Comparison of ENCODE assay signal across 8 cellular contexts in the genomic region with DNA sequence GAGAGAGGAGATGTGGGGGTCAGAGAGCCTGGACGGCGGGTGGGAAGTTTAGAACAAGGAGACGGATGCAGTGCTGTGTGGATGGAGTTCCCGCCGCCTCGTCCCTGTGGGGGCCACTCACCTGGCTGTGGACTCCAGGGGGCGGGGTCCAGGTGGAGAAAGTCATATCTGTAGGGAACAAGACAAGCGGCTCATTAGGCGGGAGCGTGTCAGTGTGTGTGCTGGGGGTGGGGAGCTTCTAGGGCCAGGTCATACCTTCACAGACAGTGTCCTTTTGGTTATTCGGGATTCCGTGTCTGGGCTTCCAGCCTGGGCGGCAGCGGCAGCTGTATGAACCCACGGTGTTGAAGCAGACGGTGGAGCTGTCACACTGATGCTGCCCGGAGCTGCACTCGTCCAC. TPM values are rescaled to one million over a fixed set of nuclear protein-coding genes. Genes with fewer than 3 reads are reported as not detected.
DNase-seq lines count a peak whose midpoint lies in the region; ATAC-seq, FAIRE-seq and TF ChIP-seq lines count a peak whose summit lies in the region.
"Not testable (repeated sequence)": the region's sequence is repeated elsewhere in the genome, so short reads cannot be mapped to it uniquely, and the experiment has no call there.
"Had no signal": no experiment of that assay in that cellular context is flagged by ENCODE, and none has a peak within 500 bp of the region (broad histone marks: within the 10 kb centered on the region; RNA-seq: fewer than 3 reads in every experiment).

No MANE protein-coding gene starts in this region.

- not testable (repeated sequence) for H3K9me3 Mint-ChIP-seq in IgD-negative memory B cell; activated CD8-positive, alpha-beta memory T cell treated with anti-CD3 and anti-CD28 coated beads, Interleukin-2, amount 10 ng/mL, durations not matched to agents 7 days and 5 days (ENCODE audit: low read depth); activated naive CD4-positive, alpha-beta T cell treated with anti-CD3 and anti-CD28 coated beads, Interleukin-2, amount 50 U/mL, for 72 hours; naive thymus-derived CD4-positive, alpha-beta T cell; stimulated activated naive CD8-positive, alpha-beta T cell treated with anti-CD3 and anti-CD28 coated beads, Interleukin-15, amount 100 ng/mL, for 72 hours

- not testable (repeated sequence) for H3K4me1 Mint-ChIP-seq in IgD-negative memory B cell; activated CD8-positive, alpha-beta memory T cell treated with anti-CD3 and anti-CD28 coated beads, Interleukin-2, amount 10 ng/mL, durations not matched to agents 7 days and 5 days; naive thymus-derived CD4-positive, alpha-beta T cell; stimulated activated naive CD8-positive, alpha-beta T cell treated with anti-CD3 and anti-CD28 coated beads, Interleukin-15, amount 100 ng/mL, for 72 hours

- not testable (repeated sequence) for TF ChIP-seq RAD21 in H1 (IDR thresholded peaks at IDR 0.05 in 1 of 2, conservative IDR thresholded peaks at IDR 0.05 in 1 of 2; ENCODE audit: low read depth in 2 of 2, low read length in 2 of 2)

- not testable (repeated sequence) for H2BK5ac ChIP-seq in H1 (ENCODE audit: low read depth, low read length)

- H2AFZ ChIP-seq in H1 (ENCODE audit: low read length) = not testable (repeated sequence)

- H3K4me1 ChIP-seq in H1 (replicated peaks in 1 of 4; ENCODE audit: control insufficient read depth in 3 of 4, insufficient read depth in 4 of 4, low read length in 3 of 4); naive thymus-derived CD4-positive, alpha-beta T cell (ENCODE audit: control insufficient read depth in 2 of 2, insufficient read depth in 2 of 2, low read length in 2 of 2); sigmoid colon: not testable (repeated sequence)

- not testable (repeated sequence) for H3K27me3 ChIP-seq in H1 (replicated peaks in 1 of 4; ENCODE audit: control insufficient read depth in 3 of 4, extremely low read depth in 1 of 4, insufficient read depth in 3 of 4, low read length in 3 of 4); naive thymus-derived CD4-positive, alpha-beta T cell (ENCODE audit: control insufficient read depth in 2 of 2, insufficient read depth in 2 of 2, low read length in 2 of 2); sigmoid colon

- H3K9ac ChIP-seq in H1 (replicated peaks in 1 of 4; ENCODE audit: extremely low read depth in 1 of 4, low read depth in 3 of 4, low read length in 3 of 4) = not testable (repeated sequence)

- DNase-seq in activated CD8-positive, alpha-beta memory T cell treated with anti-CD3 and anti-CD28 coated beads, Interleukin-2, amount 10 ng/mL, durations not matched to agents 7 days and 5 days; H1 (ENCODE audit: low read depth in 1 of 2, low spot score in 2 of 2); naive thymus-derived CD4-positive, alpha-beta T cell; stimulated activated naive CD8-positive, alpha-beta T cell treated with anti-CD3 and anti-CD28 coated beads, Interleukin-15, amount 100 ng/mL, for 72 hours: not testable (repeated sequence)
- peak in 1 of 2 donors; percentile 11 for DNase-seq in activated naive CD4-positive, alpha-beta T cell treated with anti-CD3 and anti-CD28 coated beads, Interleukin-2, amount 50 U/mL, for 72 hours (ENCODE audit: low spot score in 2 of 2)
- DNase-seq in sigmoid colon = peak; percentile 12

- not testable (repeated sequence) for H4K8ac ChIP-seq in H1 (ENCODE audit: extremely low read depth, insufficient read depth, low read length)

- H3K4me3 Mint-ChIP-seq in IgD-negative memory B cell; activated CD8-positive, alpha-beta memory T cell treated with anti-CD3 and anti-CD28 coated beads, Interleukin-2, amount 10 ng/mL, durations not matched to agents 7 days and 5 days; naive thymus-derived CD4-positive, alpha-beta T cell; stimulated activated naive CD8-positive, alpha-beta T cell treated with anti-CD3 and anti-CD28 coated beads, Interleukin-15, amount 100 ng/mL, for 72 hours: not testable (repeated sequence)

- H3K27ac Mint-ChIP-seq in IgD-negative memory B cell = peak overlapping the region in 2 of 3 donors; percentile 43 to 45
- H3K27ac Mint-ChIP-seq in activated CD8-positive, alpha-beta memory T cell treated with anti-CD3 and anti-CD28 coated beads, Interleukin-2, amount 10 ng/mL, durations not matched to agents 7 days and 5 days; naive thymus-derived CD4-positive, alpha-beta T cell; stimulated activated naive CD8-positive, alpha-beta T cell treated with anti-CD3 and anti-CD28 coated beads, Interleukin-15, amount 100 ng/mL, for 72 hours: not testable (repeated sequence)
- H3K27ac Mint-ChIP-seq in activated naive CD4-positive, alpha-beta T cell treated with anti-CD3 and anti-CD28 coated beads, Interleukin-2, amount 50 U/mL, for 72 hours = peak overlapping the region; percentile 35 to 68

- H4K91ac ChIP-seq in H1 (replicated peaks; ENCODE audit: insufficient read length, low read length) = not testable (repeated sequence)

- H3K23ac ChIP-seq in H1 (ENCODE audit: insufficient read length) = not testable (repeated sequence)

- not testable (repeated sequence) for H4K20me1 ChIP-seq in H1 (replicated peaks in 1 of 2; ENCODE audit: control insufficient read depth in 1 of 2, insufficient read depth in 2 of 2, low read length in 2 of 2)

- not testable (repeated sequence) for TF ChIP-seq POLR2A in H1 (IDR thresholded peaks at IDR 0.05; ENCODE audit: control extremely low read depth in 1 of 2, low read depth in 2 of 2, low read length in 2 of 2); sigmoid colon (IDR thresholded peaks at IDR 0.05)

- not testable (repeated sequence) for H2BK15ac ChIP-seq in H1 (ENCODE audit: low read length)

- not testable (repeated sequence) for H3K27ac ChIP-seq in H1 (ENCODE audit: low read depth, low read length); naive thymus-derived CD4-positive, alpha-beta T cell (ENCODE audit: low read depth, low read length); sigmoid colon

- H3K18ac ChIP-seq in H1 (ENCODE audit: extremely low read depth, low read length) = not testable (repeated sequence)

- not testable (repeated sequence) for H3K27me3 Mint-ChIP-seq in IgD-negative memory B cell; activated CD8-positive, alpha-beta memory T cell treated with anti-CD3 and anti-CD28 coated beads, Interleukin-2, amount 10 ng/mL, durations not matched to agents 7 days and 5 days
- H3K27me3 Mint-ChIP-seq in naive thymus-derived CD4-positive, alpha-beta T cell = peaks cover 0 to 67% (median 26%) of the 10 kb centered on the region in 5 donors
- peaks cover 26% of the 10 kb centered on the region for H3K27me3 Mint-ChIP-seq in stimulated activated naive CD8-positive, alpha-beta T cell treated with anti-CD3 and anti-CD28 coated beads, Interleukin-15, amount 100 ng/mL, for 72 hours

- H3K14ac ChIP-seq in H1 (ENCODE audit: insufficient read length) = not testable (repeated sequence)

- not testable (repeated sequence) for H3K79me1 ChIP-seq in H1 (ENCODE audit: low read depth, low read length)

- CTCF ChIA-PET in activated CD8-positive, alpha-beta memory T cell treated with anti-CD3 and anti-CD28 coated beads, Interleukin-2, amount 10 ng/mL, durations not matched to agents 7 days and 5 days (lab: Charles Lee) = not testable (repeated sequence)
- CTCF ChIA-PET in H1 (lab: Charles Lee; ENCODE audit: partially characterized antibody) = interaction anchor here (1.3 kb wide), 1 partner anchor 9 kb away, joined by 4 read pairs; no protein-coding TSS in a partner anchor
- CTCF ChIA-PET in naive thymus-derived CD4-positive, alpha-beta T cell (lab: Charles Lee) = interaction anchor here (0.5 kb wide), 1 partner anchor 404 kb away, joined by 4 read pairs; no protein-coding TSS in a partner anchor

- not testable (repeated sequence) for H3K4me2 ChIP-seq in H1 (ENCODE audit: insufficient read depth in 1 of 2, low read depth in 2 of 2, low read length in 2 of 2)

- POLR2A ChIA-PET in H1 (lab: Charles Lee; ENCODE audit: partially characterized antibody) = interaction anchor here (1.3 kb wide), 1 partner anchor 9 kb away, joined by 3 read pairs; no protein-coding TSS in a partner anchor
- POLR2A ChIA-PET in naive thymus-derived CD4-positive, alpha-beta T cell (lab: Charles Lee) = not testable (repeated sequence)

- H2BK12ac ChIP-seq in H1 (ENCODE audit: low read depth, low read length) = not testable (repeated sequence)

- H4K5ac ChIP-seq in H1 (ENCODE audit: insufficient read length, low read depth, low read length) = not testable (repeated sequence)

- H3K36me3 ChIP-seq in H1 (ENCODE audit: control insufficient read depth in 2 of 4, insufficient read depth in 4 of 4, low read length in 3 of 4); naive thymus-derived CD4-positive, alpha-beta T cell (ENCODE audit: control insufficient read depth in 2 of 3, insufficient read depth in 3 of 3, low read length in 3 of 3); sigmoid colon: not testable (repeated sequence)

- WGBS in H1 (ENCODE audit: extremely low coverage in 1 of 2, insufficient coverage in 1 of 2, insufficient read length in 1 of 2, insufficient replicate concordance in 2 of 2, low coverage in 1 of 2, low lambda C conversion rate in 2 of 2, missing lambda C conversion rate in 1 of 2), 2 experiments = 94% methylated on average over 4 of the region's 18 CpGs; no CpG with 5 or more reads in 1 of the 2 experiments
- WGBS in sigmoid colon, 2 donors = 88 to 94% methylated on average over 8 of the region's 18 CpGs

- not testable (repeated sequence) for TF ChIP-seq CTCF in H1 (IDR thresholded peaks at IDR 0.05; ENCODE audit: control extremely low read depth in 1 of 3, insufficient read depth in 1 of 3, low read depth in 1 of 3, low read length in 3 of 3); sigmoid colon (IDR thresholded peaks at IDR 0.05)

- FAIRE-seq in H1 (lab: Jason Lieb, UNC) = peak; percentile 66

- not testable (repeated sequence) for H3K4ac ChIP-seq in H1 (replicated peaks; ENCODE audit: insufficient read length, low read depth, low read length)

- not testable (repeated sequence) for H3K79me2 ChIP-seq in H1 (ENCODE audit: control insufficient read depth in 1 of 2, insufficient read depth in 2 of 2, low read length in 2 of 2)

- ATAC-seq in activated CD8-positive, alpha-beta memory T cell treated with anti-CD3 and anti-CD28 coated beads, Interleukin-2, amount 10 ng/mL, durations not matched to agents 7 days and 5 days = peak; percentile 45
- peak; percentile 45 to 49 for ATAC-seq in activated naive CD4-positive, alpha-beta T cell treated with anti-CD3 and anti-CD28 coated beads, Interleukin-2, amount 50 U/mL, for 72 hours
- peak; percentile 66 for ATAC-seq in naive thymus-derived CD4-positive, alpha-beta T cell
- ATAC-seq in stimulated activated naive CD8-positive, alpha-beta T cell treated with anti-CD3 and anti-CD28 coated beads, Interleukin-15, amount 100 ng/mL, for 72 hours = peak; percentile 33

- not testable (repeated sequence) for H2AK5ac ChIP-seq in H1 (ENCODE audit: low read depth, low read length)

- not testable (repeated sequence) for TF ChIP-seq EP300 in H1 (IDR thresholded peaks at IDR 0.05; ENCODE audit: borderline replicate concordance in 1 of 2, low read depth in 2 of 2, low read length in 2 of 2); sigmoid colon (IDR thresholded peaks at IDR 0.05)

- H2BK120ac ChIP-seq in H1 (replicated peaks; ENCODE audit: low read depth, low read length) = not testable (repeated sequence)

- H2BK20ac ChIP-seq in H1 (ENCODE audit: low read length) = not testable (repeated sequence)

- not testable (repeated sequence) for H3K56ac ChIP-seq in H1 (replicated peaks; ENCODE audit: insufficient read length, low read depth, low read length)

- H3K23me2 ChIP-seq in H1 (ENCODE audit: low read depth, low read length) = not testable (repeated sequence)

- intact Hi-C loops in naive thymus-derived CD4-positive, alpha-beta T cell (cut with micrococcal nuclease); sigmoid colon (cut with DNase I): not testable (repeated sequence)

- not testable (repeated sequence) for H3K4me3 ChIP-seq in H1 (ENCODE audit: extremely low read depth in 1 of 4, insufficient read depth in 2 of 4, low read depth in 3 of 4, low read length in 4 of 4); naive thymus-derived CD4-positive, alpha-beta T cell (ENCODE audit: low read length); sigmoid colon

- not testable (repeated sequence) for H3K9me3 ChIP-seq in H1 (ENCODE audit: insufficient read depth in 2 of 2, low read depth in 1 of 2, low read length in 1 of 2); naive thymus-derived CD4-positive, alpha-beta T cell (ENCODE audit: control insufficient read depth in 2 of 3, low read length in 3 of 3); sigmoid colon

- not testable (repeated sequence) for H3K36me3 Mint-ChIP-seq in IgD-negative memory B cell; activated CD8-positive, alpha-beta memory T cell treated with anti-CD3 and anti-CD28 coated beads, Interleukin-2, amount 10 ng/mL, durations not matched to agents 7 days and 5 days; activated naive CD4-positive, alpha-beta T cell treated with anti-CD3 and anti-CD28 coated beads, Interleukin-2, amount 50 U/mL, for 72 hours; naive thymus-derived CD4-positive, alpha-beta T cell

RNA-seq across cellular contexts. Expression of gene ADGRE2, which starts 13.0 kb away (rescaled TPM):
- polyA plus RNA-seq in IgD-negative memory B cell (0.06 TPM), H1 (2011; rRNA removed) (2.0 and 3.7 TPM in 2 replicates), sigmoid colon (1 to 10 TPM; 1.8 to 3.6 (median 2.8) TPM)
- total RNA-seq in activated CD8-positive, alpha-beta memory T cell treated with anti-CD3 and anti-CD28 coated beads, Interleukin-2, amount 10 ng/mL, durations not matched to agents 7 days and 5 days = under 1 TPM; 0.49 to 0.50 TPM
- total RNA-seq in activated naive CD4-positive, alpha-beta T cell treated with anti-CD3 and anti-CD28 coated beads, Interleukin-2, amount 50 U/mL, for 72 hours = 1 to 10 TPM; 1.2 to 4.7 TPM
- 3.2 and 4.5 TPM in 2 replicates for total RNA-seq in H1 (2021; fragmentation: NEBNext Ultra II Directional; extraction: Animal tissue kit (Norgen Biotek cat#: 25700))
- polyA plus RNA-seq in H1 (2011; cell fraction: cytosol; rRNA removed) = 1.8 TPM
- 15.4 TPM for polyA plus RNA-seq in H1 (2011; cell fraction: nucleus; rRNA removed)
- polyA plus RNA-seq in H1 (2012, experiment 1 of 2) = 1.6 to 4.8 TPM (median 4.1 TPM) in 4 replicates
- polyA plus RNA-seq in H1 (2012, experiment 2 of 2) = 1.5 TPM
- 4.2 TPM for polyA plus RNA-seq in H1 (2013, experiment 1 of 2)
- 3.3 TPM for polyA plus RNA-seq in H1 (2013, experiment 2 of 2)
- 7.5 and 9.6 TPM in 2 replicates for polyA minus RNA-seq in H1 (2011; rRNA and poly(A)+ RNA removed)
- polyA minus RNA-seq in H1 (2011; cell fraction: cytosol; rRNA and poly(A)+ RNA removed) = 2.4 TPM
- polyA minus RNA-seq in H1 (2011; cell fraction: nucleus; rRNA and poly(A)+ RNA removed) = 8.8 TPM
- total RNA-seq in naive thymus-derived CD4-positive, alpha-beta T cell = 10 to 100 TPM in 2 of 5 experiments, 1 to 10 TPM in 1, under 1 TPM in 2; 0.13 to 66.6 (median 1.5) TPM
- polyA plus RNA-seq in naive thymus-derived CD4-positive, alpha-beta T cell = under 1 TPM; 0.07 to 0.08 TPM
- total RNA-seq in sigmoid colon = 1 to 10 TPM in 2 of 4 donors, under 1 TPM in 2; 0.49 to 2.0 (median 1.2) TPM
- total RNA-seq: HT-29 had no signal
